Comparison of ENCODE assay signal across 2 cellular contexts in genomic region chr5:55904152-55904551, GRCh38.
TF ChIP-seq lines count a peak whose summit lies in the region.

No MANE protein-coding gene starts in this region.

TF ChIP-seq in IMR-90, 13 proteins besides CTCF, POLR2A, EP300 and RAD21:
- TF ChIP-seq MAFK (IDR thresholded peaks at IDR 0.05; ENCODE audit: low read depth, low read length) (no peak), MXI1 (IDR thresholded peaks at IDR 0.05; ENCODE audit: borderline replicate concordance, low read depth, low read length) (no peak), FOS (IDR thresholded peaks at IDR 0.05; ENCODE audit: low read depth, low read length) (no peak), CEBPB (IDR thresholded peaks at IDR 0.05; ENCODE audit: low read depth, low read length) (no peak), SMC3 (IDR thresholded peaks at IDR 0.05; ENCODE audit: low read depth, low read length) (no peak), BHLHE40 (IDR thresholded peaks at IDR 0.05; ENCODE audit: low read depth, low read length) (no peak), RFX5 (IDR thresholded peaks at IDR 0.05; ENCODE audit: low read depth, low read length) (no peak), USF2 (IDR thresholded peaks at IDR 0.05; ENCODE audit: low read depth, low read length) (no peak)
TF ChIP-seq in IMR-90: peak in this region for 0.

TF ChIP-seq in endothelial cell of umbilical vein, 7 proteins besides CTCF, POLR2A, EP300 and RAD21:
- TF ChIP-seq EZH2 (IDR thresholded peaks at IDR 0.05; ENCODE audit: borderline replicate concordance, low read depth, low read length, severe bottlenecking) (no peak), GATA2 (IDR thresholded peaks at IDR 0.05; ENCODE audit: insufficient read depth, insufficient read length, low read depth, low read length) (no peak), MYC (IDR thresholded peaks at IDR 0.05; ENCODE audit: low read depth, low read length) (no peak), POLR2AphosphoS5 (IDR thresholded peaks at IDR 0.05; ENCODE audit: insufficient read depth, low read depth, low read length) (no peak)
